In the genomic region with DNA sequence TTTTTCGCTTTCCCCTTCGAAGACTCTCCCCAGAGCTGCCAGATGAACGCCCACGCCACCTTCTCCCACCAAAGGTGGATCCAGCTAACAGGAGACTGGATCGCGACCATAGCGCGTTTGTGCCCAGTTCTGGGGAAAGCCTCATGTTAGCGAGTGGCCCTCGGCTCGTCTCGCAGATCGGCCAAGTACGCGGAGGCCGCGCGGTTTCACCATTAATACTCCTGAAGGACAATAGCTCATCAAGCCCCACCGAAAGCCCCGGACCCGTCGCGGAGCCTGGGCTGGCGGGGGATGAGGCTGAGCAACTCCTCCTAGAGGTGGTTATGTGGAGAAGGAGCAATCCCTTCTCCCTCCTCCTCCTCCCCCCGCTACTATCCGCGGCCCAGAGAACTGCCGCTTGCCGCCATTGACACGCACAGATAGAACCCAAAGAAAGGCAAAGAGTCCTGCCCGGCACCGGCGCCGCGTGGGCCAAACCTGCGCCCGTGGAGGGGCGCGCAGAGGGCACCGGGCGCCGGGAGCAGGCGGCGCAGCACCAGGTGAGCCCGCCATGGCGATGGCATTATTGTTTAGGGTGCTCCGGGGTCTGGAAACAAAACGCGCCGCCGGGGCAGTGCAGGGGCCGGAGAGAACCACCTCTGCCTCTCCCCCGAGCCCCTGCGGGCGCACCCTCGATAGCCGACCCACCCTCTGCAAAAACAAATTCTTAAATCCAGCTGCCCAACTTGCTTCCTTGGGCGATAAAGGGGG, we compare ENCODE assay signal across 1 cellular context.
TF ChIP-seq lines count a peak whose summit lies in the region.

A gene (plus strand): TSS at position 385 of the 750 bp plus-strand sequence. CDS start 22,813 bp downstream, outside the sequence.

TF ChIP-seq in HepG2, 621 proteins besides CTCF, POLR2A, EP300 and RAD21 (continued from another document and continues in another):
- TF ChIP-seq KLF11 (CRISPR knock-in tag; IDR thresholded peaks at IDR 0.05) (no peak), ZNF441 (CRISPR knock-in tag; IDR thresholded peaks at IDR 0.05; ENCODE audit: borderline replicate concordance) (no peak), ZNF136 (CRISPR knock-in tag; IDR thresholded peaks at IDR 0.05; ENCODE audit: low read depth) (peak; percentile 47; the same call in 1 of the 2 replicates), ETV5 (CRISPR knock-in tag; IDR thresholded peaks at IDR 0.05; ENCODE audit: borderline replicate concordance) (no peak), ZKSCAN5 (CRISPR knock-in tag; IDR thresholded peaks at IDR 0.05) (0 out of 2 replicates have a peak, but pooled peaks have one; percentile 29), KDM1A (CRISPR knock-in tag; IDR thresholded peaks at IDR 0.05) (no peak), REPIN1 (CRISPR knock-in tag; IDR thresholded peaks at IDR 0.05; ENCODE audit: borderline replicate concordance, low read depth) (peak; percentile 13; the same call in 1 of the 2 replicates), MED1 (CRISPR knock-in tag; IDR thresholded peaks at IDR 0.05) (peak; percentile 46; the same call in 1 of the 2 replicates), HES4 (CRISPR knock-in tag; IDR thresholded peaks at IDR 0.05; ENCODE audit: borderline replicate concordance) (no peak), ZNF549 (CRISPR knock-in tag; IDR thresholded peaks at IDR 0.05) (no peak), FOXK1 (CRISPR knock-in tag; IDR thresholded peaks at IDR 0.05; ENCODE audit: borderline replicate concordance, low read depth) (peak; percentile 36; the same call in 1 of the 2 replicates), SIN3A (IDR thresholded peaks at IDR 0.05; ENCODE audit: borderline replicate concordance, low read depth, low read length) (no peak), ESRRA (CRISPR knock-in tag; IDR thresholded peaks at IDR 0.05; ENCODE audit: low read depth) (no peak), KAT8 (CRISPR knock-in tag; IDR thresholded peaks at IDR 0.05) (peak; percentile 40; the same call in 1 of the 2 replicates), ZSCAN29 (CRISPR knock-in tag; conservative IDR thresholded peaks at IDR 0.05) (no peak), ZNF317 (CRISPR knock-in tag; IDR thresholded peaks at IDR 0.05) (no peak), NFATC3 (CRISPR knock-in tag; IDR thresholded peaks at IDR 0.05) (no peak), SOX13 (IDR thresholded peaks at IDR 0.05) (no peak), SOX13 (CRISPR knock-in tag; conservative IDR thresholded peaks at IDR 0.05 in 1 of 2, IDR thresholded peaks at IDR 0.05 in 1 of 2) (peak in 1 of 2 experiments; percentile 7; a peak in 1 of 4 replicates), ZNF816 (CRISPR knock-in tag; IDR thresholded peaks at IDR 0.05; ENCODE audit: borderline replicate concordance) (peak; percentile 78; the same call in 1 of the 2 replicates), ZNF879 (CRISPR knock-in tag; IDR thresholded peaks at IDR 0.05) (no peak), SP5 (CRISPR knock-in tag; IDR thresholded peaks at IDR 0.05; ENCODE audit: borderline replicate concordance, low read depth) (no peak), SIN3B (IDR thresholded peaks at IDR 0.05; ENCODE audit: low read length) (no peak), NONO (IDR thresholded peaks at IDR 0.05) (no peak), NONO (CRISPR knock-in tag; conservative IDR thresholded peaks at IDR 0.05) (peak; percentile 47; the same call in 1 of the 2 replicates), ZNF790 (CRISPR knock-in tag; IDR thresholded peaks at IDR 0.05; ENCODE audit: borderline replicate concordance) (no peak), ZNF629 (CRISPR knock-in tag; conservative IDR thresholded peaks at IDR 0.05) (no peak), PRPF4 (IDR thresholded peaks at IDR 0.05; ENCODE audit: low read depth, low read length, poor library complexity, severe bottlenecking) (no peak), FIP1L1 (IDR thresholded peaks at IDR 0.05; ENCODE audit: borderline replicate concordance, insufficient read depth, low read depth, low read length) (no peak), ZNF709 (CRISPR knock-in tag; IDR thresholded peaks at IDR 0.05) (no peak), ZNF75D (CRISPR knock-in tag; IDR thresholded peaks at IDR 0.05; ENCODE audit: borderline replicate concordance) (no peak)
- TF ChIP-seq, protein P1, sequence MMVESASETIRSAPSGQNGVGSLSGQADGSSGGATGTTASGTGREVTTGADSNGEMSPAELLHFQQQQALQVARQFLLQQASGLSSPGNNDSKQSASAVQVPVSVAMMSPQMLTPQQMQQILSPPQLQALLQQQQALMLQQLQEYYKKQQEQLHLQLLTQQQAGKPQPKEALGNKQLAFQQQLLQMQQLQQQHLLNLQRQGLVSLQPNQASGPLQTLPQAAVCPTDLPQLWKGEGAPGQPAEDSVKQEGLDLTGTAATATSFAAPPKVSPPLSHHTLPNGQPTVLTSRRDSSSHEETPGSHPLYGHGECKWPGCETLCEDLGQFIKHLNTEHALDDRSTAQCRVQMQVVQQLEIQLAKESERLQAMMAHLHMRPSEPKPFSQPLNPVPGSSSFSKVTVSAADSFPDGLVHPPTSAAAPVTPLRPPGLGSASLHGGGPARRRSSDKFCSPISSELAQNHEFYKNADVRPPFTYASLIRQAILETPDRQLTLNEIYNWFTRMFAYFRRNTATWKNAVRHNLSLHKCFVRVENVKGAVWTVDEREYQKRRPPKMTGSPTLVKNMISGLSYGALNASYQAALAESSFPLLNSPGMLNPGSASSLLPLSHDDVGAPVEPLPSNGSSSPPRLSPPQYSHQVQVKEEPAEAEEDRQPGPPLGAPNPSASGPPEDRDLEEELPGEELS (CRISPR knock-in tag; IDR thresholded peaks at IDR 0.05), result peak; percentile 35; the same call in 1 of the 2 replicates
- TF ChIP-seq, protein P2, sequence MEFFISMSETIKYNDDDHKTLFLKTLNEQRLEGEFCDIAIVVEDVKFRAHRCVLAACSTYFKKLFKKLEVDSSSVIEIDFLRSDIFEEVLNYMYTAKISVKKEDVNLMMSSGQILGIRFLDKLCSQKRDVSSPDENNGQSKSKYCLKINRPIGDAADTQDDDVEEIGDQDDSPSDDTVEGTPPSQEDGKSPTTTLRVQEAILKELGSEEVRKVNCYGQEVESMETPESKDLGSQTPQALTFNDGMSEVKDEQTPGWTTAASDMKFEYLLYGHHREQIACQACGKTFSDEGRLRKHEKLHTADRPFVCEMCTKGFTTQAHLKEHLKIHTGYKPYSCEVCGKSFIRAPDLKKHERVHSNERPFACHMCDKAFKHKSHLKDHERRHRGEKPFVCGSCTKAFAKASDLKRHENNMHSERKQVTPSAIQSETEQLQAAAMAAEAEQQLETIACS (CRISPR knock-in tag; IDR thresholded peaks at IDR 0.05), result 0 out of 2 replicates have a peak, but pooled peaks have one; percentile 18
- TF ChIP-seq, protein P3, sequence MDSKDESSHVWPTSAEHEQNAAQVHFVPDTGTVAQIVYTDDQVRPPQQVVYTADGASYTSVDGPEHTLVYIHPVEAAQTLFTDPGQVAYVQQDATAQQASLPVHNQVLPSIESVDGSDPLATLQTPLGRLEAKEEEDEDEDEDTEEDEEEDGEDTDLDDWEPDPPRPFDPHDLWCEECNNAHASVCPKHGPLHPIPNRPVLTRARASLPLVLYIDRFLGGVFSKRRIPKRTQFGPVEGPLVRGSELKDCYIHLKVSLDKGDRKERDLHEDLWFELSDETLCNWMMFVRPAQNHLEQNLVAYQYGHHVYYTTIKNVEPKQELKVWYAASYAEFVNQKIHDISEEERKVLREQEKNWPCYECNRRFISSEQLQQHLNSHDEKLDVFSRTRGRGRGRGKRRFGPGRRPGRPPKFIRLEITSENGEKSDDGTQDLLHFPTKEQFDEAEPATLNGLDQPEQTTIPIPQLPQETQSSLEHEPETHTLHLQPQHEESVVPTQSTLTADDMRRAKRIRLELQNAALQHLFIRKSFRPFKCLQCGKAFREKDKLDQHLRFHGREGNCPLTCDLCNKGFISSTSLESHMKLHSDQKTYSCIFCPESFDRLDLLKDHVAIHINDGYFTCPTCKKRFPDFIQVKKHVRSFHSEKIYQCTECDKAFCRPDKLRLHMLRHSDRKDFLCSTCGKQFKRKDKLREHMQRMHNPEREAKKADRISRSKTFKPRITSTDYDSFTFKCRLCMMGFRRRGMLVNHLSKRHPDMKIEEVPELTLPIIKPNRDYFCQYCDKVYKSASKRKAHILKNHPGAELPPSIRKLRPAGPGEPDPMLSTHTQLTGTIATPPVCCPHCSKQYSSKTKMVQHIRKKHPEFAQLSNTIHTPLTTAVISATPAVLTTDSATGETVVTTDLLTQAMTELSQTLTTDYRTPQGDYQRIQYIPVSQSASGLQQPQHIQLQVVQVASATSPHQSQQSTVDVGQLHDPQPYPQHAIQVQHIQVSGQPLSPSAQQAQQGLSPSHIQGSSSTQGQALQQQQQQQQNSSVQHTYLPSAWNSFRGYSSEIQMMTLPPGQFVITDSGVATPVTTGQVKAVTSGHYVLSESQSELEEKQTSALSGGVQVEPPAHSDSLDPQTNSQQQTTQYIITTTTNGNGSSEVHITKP (CRISPR knock-in tag; IDR thresholded peaks at IDR 0.05; ENCODE audit: low read depth), result no peak
- TF ChIP-seq, protein P4, sequence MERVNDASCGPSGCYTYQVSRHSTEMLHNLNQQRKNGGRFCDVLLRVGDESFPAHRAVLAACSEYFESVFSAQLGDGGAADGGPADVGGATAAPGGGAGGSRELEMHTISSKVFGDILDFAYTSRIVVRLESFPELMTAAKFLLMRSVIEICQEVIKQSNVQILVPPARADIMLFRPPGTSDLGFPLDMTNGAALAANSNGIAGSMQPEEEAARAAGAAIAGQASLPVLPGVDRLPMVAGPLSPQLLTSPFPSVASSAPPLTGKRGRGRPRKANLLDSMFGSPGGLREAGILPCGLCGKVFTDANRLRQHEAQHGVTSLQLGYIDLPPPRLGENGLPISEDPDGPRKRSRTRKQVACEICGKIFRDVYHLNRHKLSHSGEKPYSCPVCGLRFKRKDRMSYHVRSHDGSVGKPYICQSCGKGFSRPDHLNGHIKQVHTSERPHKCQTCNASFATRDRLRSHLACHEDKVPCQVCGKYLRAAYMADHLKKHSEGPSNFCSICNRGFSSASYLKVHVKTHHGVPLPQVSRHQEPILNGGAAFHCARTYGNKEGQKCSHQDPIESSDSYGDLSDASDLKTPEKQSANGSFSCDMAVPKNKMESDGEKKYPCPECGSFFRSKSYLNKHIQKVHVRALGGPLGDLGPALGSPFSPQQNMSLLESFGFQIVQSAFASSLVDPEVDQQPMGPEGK (CRISPR knock-in tag; IDR thresholded peaks at IDR 0.05), result peak; percentile 61; the same call in 1 of the 2 replicates
- TF ChIP-seq, protein P5, sequence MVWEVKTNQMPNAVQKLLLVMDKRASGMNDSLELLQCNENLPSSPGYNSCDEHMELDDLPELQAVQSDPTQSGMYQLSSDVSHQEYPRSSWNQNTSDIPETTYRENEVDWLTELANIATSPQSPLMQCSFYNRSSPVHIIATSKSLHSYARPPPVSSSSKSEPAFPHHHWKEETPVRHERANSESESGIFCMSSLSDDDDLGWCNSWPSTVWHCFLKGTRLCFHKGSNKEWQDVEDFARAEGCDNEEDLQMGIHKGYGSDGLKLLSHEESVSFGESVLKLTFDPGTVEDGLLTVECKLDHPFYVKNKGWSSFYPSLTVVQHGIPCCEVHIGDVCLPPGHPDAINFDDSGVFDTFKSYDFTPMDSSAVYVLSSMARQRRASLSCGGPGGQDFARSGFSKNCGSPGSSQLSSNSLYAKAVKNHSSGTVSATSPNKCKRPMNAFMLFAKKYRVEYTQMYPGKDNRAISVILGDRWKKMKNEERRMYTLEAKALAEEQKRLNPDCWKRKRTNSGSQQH (CRISPR knock-in tag; IDR thresholded peaks at IDR 0.05; ENCODE audit: low read depth), result no peak
- TF ChIP-seq, protein P6, sequence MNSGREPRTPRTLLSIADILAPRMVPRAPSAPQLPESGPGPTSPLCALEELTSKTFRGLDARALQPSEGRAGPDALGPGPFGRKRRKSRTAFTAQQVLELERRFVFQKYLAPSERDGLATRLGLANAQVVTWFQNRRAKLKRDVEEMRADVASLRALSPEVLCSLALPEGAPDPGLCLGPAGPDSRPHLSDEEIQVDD (CRISPR knock-in tag; IDR thresholded peaks at IDR 0.05; ENCODE audit: borderline replicate concordance), result no peak
- TF ChIP-seq, protein P7, sequence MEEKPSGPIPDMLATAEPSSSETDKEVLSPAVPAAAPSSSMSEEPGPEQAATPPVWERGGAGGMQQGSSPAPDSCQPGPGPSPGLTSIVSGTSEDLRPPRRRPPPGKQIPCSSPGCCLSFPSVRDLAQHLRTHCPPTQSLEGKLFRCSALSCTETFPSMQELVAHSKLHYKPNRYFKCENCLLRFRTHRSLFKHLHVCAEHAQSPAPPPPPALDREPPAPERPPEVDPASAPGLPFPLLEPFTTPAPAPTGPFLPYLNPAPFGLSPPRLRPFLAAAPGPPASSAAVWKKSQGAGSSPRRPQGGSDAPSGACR (CRISPR knock-in tag; IDR thresholded peaks at IDR 0.05), result no peak
- TF ChIP-seq, protein P8, sequence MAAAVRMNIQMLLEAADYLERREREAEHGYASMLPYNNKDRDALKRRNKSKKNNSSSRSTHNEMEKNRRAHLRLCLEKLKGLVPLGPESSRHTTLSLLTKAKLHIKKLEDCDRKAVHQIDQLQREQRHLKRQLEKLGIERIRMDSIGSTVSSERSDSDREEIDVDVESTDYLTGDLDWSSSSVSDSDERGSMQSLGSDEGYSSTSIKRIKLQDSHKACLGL (CRISPR knock-in tag; IDR thresholded peaks at IDR 0.05), result 0 out of 2 replicates have a peak, but pooled peaks have one; percentile 22
- TF ChIP-seq, protein P9, sequence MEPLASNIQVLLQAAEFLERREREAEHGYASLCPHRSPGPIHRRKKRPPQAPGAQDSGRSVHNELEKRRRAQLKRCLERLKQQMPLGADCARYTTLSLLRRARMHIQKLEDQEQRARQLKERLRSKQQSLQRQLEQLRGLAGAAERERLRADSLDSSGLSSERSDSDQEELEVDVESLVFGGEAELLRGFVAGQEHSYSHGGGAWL (CRISPR knock-in tag; IDR thresholded peaks at IDR 0.05), result no peak
- TF ChIP-seq, protein P10, sequence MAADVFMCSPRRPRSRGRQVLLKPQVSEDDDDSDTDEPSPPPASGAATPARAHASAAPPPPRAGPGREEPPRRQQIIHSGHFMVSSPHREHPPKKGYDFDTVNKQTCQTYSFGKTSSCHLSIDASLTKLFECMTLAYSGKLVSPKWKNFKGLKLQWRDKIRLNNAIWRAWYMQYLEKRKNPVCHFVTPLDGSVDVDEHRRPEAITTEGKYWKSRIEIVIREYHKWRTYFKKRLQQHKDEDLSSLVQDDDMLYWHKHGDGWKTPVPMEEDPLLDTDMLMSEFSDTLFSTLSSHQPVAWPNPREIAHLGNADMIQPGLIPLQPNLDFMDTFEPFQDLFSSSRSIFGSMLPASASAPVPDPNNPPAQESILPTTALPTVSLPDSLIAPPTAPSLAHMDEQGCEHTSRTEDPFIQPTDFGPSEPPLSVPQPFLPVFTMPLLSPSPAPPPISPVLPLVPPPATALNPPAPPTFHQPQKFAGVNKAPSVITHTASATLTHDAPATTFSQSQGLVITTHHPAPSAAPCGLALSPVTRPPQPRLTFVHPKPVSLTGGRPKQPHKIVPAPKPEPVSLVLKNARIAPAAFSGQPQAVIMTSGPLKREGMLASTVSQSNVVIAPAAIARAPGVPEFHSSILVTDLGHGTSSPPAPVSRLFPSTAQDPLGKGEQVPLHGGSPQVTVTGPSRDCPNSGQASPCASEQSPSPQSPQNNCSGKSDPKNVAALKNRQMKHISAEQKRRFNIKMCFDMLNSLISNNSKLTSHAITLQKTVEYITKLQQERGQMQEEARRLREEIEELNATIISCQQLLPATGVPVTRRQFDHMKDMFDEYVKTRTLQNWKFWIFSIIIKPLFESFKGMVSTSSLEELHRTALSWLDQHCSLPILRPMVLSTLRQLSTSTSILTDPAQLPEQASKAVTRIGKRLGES (CRISPR knock-in tag; IDR thresholded peaks at IDR 0.05; ENCODE audit: borderline replicate concordance), result no peak
